In the genomic region with DNA sequence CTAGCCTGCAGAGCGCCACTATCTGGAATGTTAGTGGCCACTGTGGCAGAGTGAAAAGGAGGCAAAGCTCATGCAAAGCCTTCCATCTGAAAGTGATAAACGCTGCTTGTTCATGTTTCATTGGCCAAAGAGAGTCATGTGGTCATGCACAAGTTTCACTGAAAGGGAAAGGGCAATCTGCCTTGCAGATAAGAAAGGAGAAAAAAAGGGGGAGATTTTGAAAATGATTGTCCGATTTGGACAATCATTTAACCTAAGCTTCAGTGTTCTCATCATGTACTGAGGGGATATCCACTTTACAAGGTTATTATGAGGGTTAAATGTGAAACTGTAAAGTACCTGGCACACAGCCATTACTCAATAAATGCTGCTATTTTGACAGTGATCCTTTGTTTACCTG, we compare ENCODE assay signal across 15 cellular contexts. TPM values are rescaled to one million over a fixed set of nuclear protein-coding genes. Genes with fewer than 3 reads are reported as not detected.
DNase-seq lines count a peak whose midpoint lies in the region; ATAC-seq, FAIRE-seq and TF ChIP-seq lines count a peak whose summit lies in the region.
"Had no signal": no experiment of that assay in that cellular context is flagged by ENCODE, and none has a peak within 500 bp of the region (broad histone marks: within the 10 kb centered on the region; RNA-seq: fewer than 3 reads in every experiment).

No MANE protein-coding gene starts in this region.

- H3K27me3 ChIP-seq in small intestine (ENCODE audit: control insufficient read depth in 2 of 2, insufficient read depth in 2 of 2, low read length in 2 of 2) (no peaks in the 10 kb centered on the region), spleen (replicated peaks in 1 of 7) (no peaks in the 10 kb centered on the region)

- peaks cover 0 to 5% of the 10 kb centered on the region in 2 donors for H3K4me1 ChIP-seq in small intestine (ENCODE audit: control insufficient read depth in 2 of 2, insufficient read depth in 1 of 2, low read depth in 1 of 2, low read length in 1 of 2)
- H3K4me1 ChIP-seq in spleen, result peaks cover 0 to 37% (median 15%) of the 10 kb centered on the region in 6 donors

- no peak overlapping the region for H3K27ac Mint-ChIP-seq in activated CD4-positive, alpha-beta T cell treated with anti-CD3 and anti-CD28 coated beads, Interleukin-2, amount 10 ng/mL, durations not matched to agents 7 days and 5 days
- H3K27ac Mint-ChIP-seq: endodermal cell had no signal

- WGBS in small intestine, 3 donors, result 32 to 67% (median 65%) methylated on average over 3 of the region's 3 CpGs
- WGBS in spleen, 5 donors, result 72 to 89% (median 82%) methylated on average over 3 of the region's 3 CpGs

- DNase-seq in OCI-M1 (lab: John Stamatoyannopoulos, UW) (peak; percentile 50), small intestine (peak; percentile 30), spleen (no peak), AG08396 (ENCODE audit: low spot score) (no peak)
- no peak for DNase-seq in activated CD4-positive, alpha-beta T cell treated with anti-CD3 and anti-CD28 coated beads, Interleukin-2, amount 10 ng/mL, durations not matched to agents 7 days and 5 days
- DNase-seq: activated CD4-positive, CD25-positive, alpha-beta regulatory T cell treated with anti-CD3 and anti-CD28 coated beads, Interleukin-2, amount 50 U/mL, for 72 hours; endodermal cell; left ventricle myocardium inferior; NCI-H1436; nucleus accumbens had no signal

- intact Hi-C loops in spleen (cut with DNase I; ENCODE audit: low total_unique reads), result no loop called here

- H3K27me3 Mint-ChIP-seq in activated CD4-positive, alpha-beta T cell treated with anti-CD3 and anti-CD28 coated beads, Interleukin-2, amount 10 ng/mL, durations not matched to agents 7 days and 5 days, result no peaks in the 10 kb centered on the region
- H3K27me3 Mint-ChIP-seq: brain had no signal

- no peak overlapping the region for H3K4me3 Mint-ChIP-seq in activated CD4-positive, alpha-beta T cell treated with anti-CD3 and anti-CD28 coated beads, Interleukin-2, amount 10 ng/mL, durations not matched to agents 7 days and 5 days
- H3K4me3 Mint-ChIP-seq: brain, CD14-positive monocyte, endodermal cell had no signal

- H3K27ac ChIP-seq in small intestine (ENCODE audit: low read depth in 1 of 2, low read length in 1 of 2) (no peak overlapping the region), spleen (peak overlapping the region in 2 of 8 donors; percentile 29 to 60)

- FAIRE-seq in small intestine (lab: Jason Lieb, UNC), result no peak

- H3K4me1 Mint-ChIP-seq in activated CD4-positive, alpha-beta T cell treated with anti-CD3 and anti-CD28 coated beads, Interleukin-2, amount 10 ng/mL, durations not matched to agents 7 days and 5 days, result peaks cover 7% of the 10 kb centered on the region
- H3K4me1 Mint-ChIP-seq: endodermal cell had no signal

- H3K9me3 ChIP-seq in small intestine (ENCODE audit: control insufficient read depth, low read depth), result no peaks in the 10 kb centered on the region
- no peaks in the 10 kb centered on the region for H3K9me3 ChIP-seq in spleen
- H3K9me3 ChIP-seq: left ventricle myocardium inferior had no signal

- ATAC-seq in GM18873 (IDR thresholded peaks at IDR 0.05; ENCODE audit: low FRiP score, unreplicated experiment) (peak; percentile 44), HG02798 (IDR thresholded peaks at IDR 0.05; ENCODE audit: poor library complexity, unreplicated experiment) (peak; percentile 49), GM18519 (IDR thresholded peaks at IDR 0.05; ENCODE audit: low FRiP score, unreplicated experiment) (no peak)

- POLR2A ChIA-PET in activated CD4-positive, alpha-beta T cell treated with anti-CD3 and anti-CD28 coated beads, Interleukin-2, amount 10 ng/mL, durations not matched to agents 7 days and 5 days (lab: Charles Lee), result no interaction called here

- H3K36me3 ChIP-seq in small intestine (ENCODE audit: control insufficient read depth in 2 of 2, insufficient read depth in 2 of 2, low read length in 2 of 2) (no peaks in the 10 kb centered on the region), spleen (peaks cover 0 to 45% (median 5%) of the 10 kb centered on the region in 6 donors)

- no peak for TF ChIP-seq POLR2A in spleen (IDR thresholded peaks at IDR 0.05)

- H3K4me3 ChIP-seq in small intestine (ENCODE audit: low read depth in 1 of 2, low read length in 2 of 2), result no peak overlapping the region
- H3K4me3 ChIP-seq in spleen, result no peak overlapping the region
- H3K4me3 ChIP-seq: left ventricle myocardium inferior had no signal

- no peaks in the 10 kb centered on the region for H3K36me3 Mint-ChIP-seq in activated CD4-positive, alpha-beta T cell treated with anti-CD3 and anti-CD28 coated beads, Interleukin-2, amount 10 ng/mL, durations not matched to agents 7 days and 5 days (ENCODE audit: low read depth)

- TF ChIP-seq CTCF in spleen (IDR thresholded peaks at IDR 0.05 in 8 of 11, conservative IDR thresholded peaks at IDR 0.05 in 3 of 11), result no peak

- no peaks in the 10 kb centered on the region for H3K9me3 Mint-ChIP-seq in activated CD4-positive, alpha-beta T cell treated with anti-CD3 and anti-CD28 coated beads, Interleukin-2, amount 10 ng/mL, durations not matched to agents 7 days and 5 days
- H3K9me3 Mint-ChIP-seq: brain, CD14-positive monocyte, endodermal cell had no signal

- CTCF ChIA-PET in activated CD4-positive, alpha-beta T cell treated with anti-CD3 and anti-CD28 coated beads, Interleukin-2, amount 10 ng/mL, durations not matched to agents 7 days and 5 days (lab: Charles Lee), result no interaction called here

RNA-seq across cellular contexts. Expression of a gene that starts 9.1 kb away (rescaled TPM):
- 10 to 100 TPM; 16.9 to 21.3 (median 18.1) TPM for polyA plus RNA-seq in small intestine
- total RNA-seq in spleen, result 10 to 100 TPM; 14.0 to 27.7 (median 21.9) TPM
- 10 to 100 TPM in 2 of 3 donors, 1 to 10 TPM in 1; 9.4 to 12.6 (median 10.9) TPM for polyA plus RNA-seq in spleen
- under 1 TPM; 0.62 to 0.71 TPM for total RNA-seq in activated CD4-positive, alpha-beta T cell treated with anti-CD3 and anti-CD28 coated beads, Interleukin-2, amount 10 ng/mL, durations not matched to agents 7 days and 5 days

RNA-seq across cellular contexts. Expression of a gene that starts 14.6 kb away (rescaled TPM):
- polyA plus RNA-seq in small intestine (not detected), spleen (not detected)
- not detected for total RNA-seq in spleen
- not detected for total RNA-seq in activated CD4-positive, alpha-beta T cell treated with anti-CD3 and anti-CD28 coated beads, Interleukin-2, amount 10 ng/mL, durations not matched to agents 7 days and 5 days
- total RNA-seq: endodermal cell, left ventricle myocardium inferior had no signal
- polyA plus RNA-seq: CD14-positive monocyte had no signal

RNA-seq across cellular contexts. Expression of a gene that starts 34.6 kb away (rescaled TPM):
- polyA plus RNA-seq in small intestine (1 to 10 TPM; 4.2 to 6.0 (median 4.6) TPM), spleen (10 to 100 TPM; 10.1 to 18.2 (median 18.0) TPM)
- total RNA-seq in spleen, result 10 to 100 TPM; 34.5 to 88.5 (median 48.0) TPM
- 10 to 100 TPM; 12.9 to 13.3 TPM for total RNA-seq in activated CD4-positive, alpha-beta T cell treated with anti-CD3 and anti-CD28 coated beads, Interleukin-2, amount 10 ng/mL, durations not matched to agents 7 days and 5 days

Comparison
In these comparisons a context has a peak if more than half of its experiments do, and no peak if none do; other contexts are left out.
1. DNase-seq: peak in OCI-M1 (single experiment) and small intestine (single experiment); none in spleen (single experiment), activated CD4-positive, alpha-beta T cell treated with anti-CD3 and anti-CD28 coated beads, Interleukin-2, amount 10 ng/mL, durations not matched to agents 7 days and 5 days (single experiment) and AG08396 (single experiment).
2. RNA of a gene that starts 9.1 kb away (total RNA-seq): 14.0 to 27.7 TPM in spleen; 0.62 to 0.71 TPM in activated CD4-positive, alpha-beta T cell treated with anti-CD3 and anti-CD28 coated beads, Interleukin-2, amount 10 ng/mL, durations not matched to agents 7 days and 5 days; every median in the first group is over 4 times any median in the second.